12 cellular contexts compared by ENCODE assay signal in genomic region chr18:23162473-23162872, GRCh38. TPM values are rescaled to one million over a fixed set of nuclear protein-coding genes. Genes with fewer than 3 reads are reported as not detected.
A peak's percentile ranks its signal among the peaks of the same experiment; 100 is the strongest.
DNase-seq lines count a peak whose midpoint lies in the region; ATAC-seq, FAIRE-seq and TF ChIP-seq lines count a peak whose summit lies in the region.
"Had no signal": no experiment of that assay in that cellular context is flagged by ENCODE, and none has a peak within 500 bp of the region (broad histone marks: within the 10 kb centered on the region; RNA-seq: fewer than 3 reads in every experiment).

No MANE protein-coding gene starts in this region.

- no peak overlapping the region for H3K14ac ChIP-seq in H1 (ENCODE audit: insufficient read length)

- POLR2A ChIA-PET in WTC11 (lab: Charles Lee) (no interaction called here), H1 (lab: Charles Lee; ENCODE audit: partially characterized antibody) (interaction anchor here (1.1 to 2.4 kb wide), 3 partner anchors 11 to 43 kb away, joined by 3 to 10 read pairs (median 3); no protein-coding TSS in a partner anchor)

- no peak overlapping the region for H2BK12ac ChIP-seq in H1 (ENCODE audit: low read depth, low read length)

- no peak overlapping the region for H3K4me3 Mint-ChIP-seq in WTC11
- H3K4me3 Mint-ChIP-seq in nephron progenitor cell = no peak overlapping the region
- H3K4me3 Mint-ChIP-seq: CD8-positive, alpha-beta memory T cell had no signal

- H3K4me3 ChIP-seq in H1 (ENCODE audit: extremely low read depth in 1 of 4, insufficient read depth in 2 of 4, low read depth in 3 of 4, low read length in 4 of 4) (no peak overlapping the region), ascending aorta (no peak overlapping the region)
- H3K4me3 ChIP-seq: BLaER1 had no signal

- H2BK120ac ChIP-seq in H1 (replicated peaks; ENCODE audit: low read depth, low read length) = no peak overlapping the region

- H3K9me3 Mint-ChIP-seq in WTC11 = no peaks in the 10 kb centered on the region
- H3K9me3 Mint-ChIP-seq in nephron progenitor cell = no peaks in the 10 kb centered on the region
- H3K9me3 Mint-ChIP-seq: CD8-positive, alpha-beta memory T cell had no signal

- 96% methylated on average over 6 of the region's 6 CpGs; no CpG with 5 or more reads in 1 of the 2 experiments for WGBS in H1 (ENCODE audit: extremely low coverage in 1 of 2, insufficient coverage in 1 of 2, insufficient read length in 1 of 2, insufficient replicate concordance in 2 of 2, low coverage in 1 of 2, low lambda C conversion rate in 2 of 2, missing lambda C conversion rate in 1 of 2), 2 experiments

- H3K4me1 Mint-ChIP-seq in WTC11 (peaks cover 50% of the 10 kb centered on the region), nephron progenitor cell (peaks cover 71% of the 10 kb centered on the region)
- H3K4me1 Mint-ChIP-seq: CD8-positive, alpha-beta memory T cell had no signal

- H3K36me3 Mint-ChIP-seq in WTC11 (peaks cover 8% of the 10 kb centered on the region; the same call in 1 of the 2 replicates), nephron progenitor cell (ENCODE audit: low read depth) (peaks cover 7% of the 10 kb centered on the region)
- H3K36me3 Mint-ChIP-seq: CD8-positive, alpha-beta memory T cell had no signal

- H3K36me3 ChIP-seq in H1 (ENCODE audit: control insufficient read depth in 2 of 4, insufficient read depth in 4 of 4, low read length in 3 of 4) (no peaks in the 10 kb centered on the region), ascending aorta (no peaks in the 10 kb centered on the region)
- H3K36me3 ChIP-seq: BLaER1 had no signal

- TF ChIP-seq RAD21 in H1 (IDR thresholded peaks at IDR 0.05 in 1 of 2, conservative IDR thresholded peaks at IDR 0.05 in 1 of 2; ENCODE audit: low read depth in 2 of 2, low read length in 2 of 2) = no peak

- TF ChIP-seq CTCF in WTC11 (IDR thresholded peaks at IDR 0.05) (no peak), H1 (IDR thresholded peaks at IDR 0.05; ENCODE audit: control extremely low read depth in 1 of 3, insufficient read depth in 1 of 3, low read depth in 1 of 3, low read length in 3 of 3) (no peak), nephron progenitor cell (IDR thresholded peaks at IDR 0.05) (no peak), ascending aorta (IDR thresholded peaks at IDR 0.05) (no peak)

- H3K4me2 ChIP-seq in H1 (ENCODE audit: insufficient read depth in 1 of 2, low read depth in 2 of 2, low read length in 2 of 2) = no peak overlapping the region
- H3K4me2 ChIP-seq: BLaER1 had no signal

- H3K9me3 ChIP-seq in H1 (ENCODE audit: insufficient read depth in 2 of 2, low read depth in 1 of 2, low read length in 1 of 2) = no peaks in the 10 kb centered on the region
- H3K9me3 ChIP-seq in ascending aorta = no peaks in the 10 kb centered on the region
- H3K9me3 ChIP-seq: BLaER1, Caco-2 had no signal

- intact Hi-C loops in ascending aorta (cut with DNase I) (no loop called here), sciatic nerve (cut with DNase I) (no loop called here)

- H2BK20ac ChIP-seq in H1 (ENCODE audit: low read length) = peak overlapping the region; percentile 55; the same call in 1 of the 2 replicates

- peaks cover 16% of the 10 kb centered on the region for H3K79me1 ChIP-seq in H1 (ENCODE audit: low read depth, low read length)

- CTCF ChIA-PET in WTC11 (lab: Charles Lee) = no interaction called here
- CTCF ChIA-PET in H1 (lab: Charles Lee; ENCODE audit: partially characterized antibody) = interaction anchor here (0.9 to 2.6 kb wide), 4 partner anchors 14 to 31 kb away, joined by 3 to 8 read pairs (median 6); no protein-coding TSS in a partner anchor

- peaks cover 7 to 83% of the 10 kb centered on the region in 2 experiments; a peak in 3 of 4 replicates for H3K79me2 ChIP-seq in H1 (ENCODE audit: control insufficient read depth in 1 of 2, insufficient read depth in 2 of 2, low read length in 2 of 2)

- H3K27me3 ChIP-seq in H1 (replicated peaks in 1 of 4; ENCODE audit: control insufficient read depth in 3 of 4, extremely low read depth in 1 of 4, insufficient read depth in 3 of 4, low read length in 3 of 4) (no peaks in the 10 kb centered on the region), ascending aorta (no peaks in the 10 kb centered on the region)
- H3K27me3 ChIP-seq: BLaER1 had no signal

- H3K23ac ChIP-seq in H1 (ENCODE audit: insufficient read length) = no peak overlapping the region

- H2BK15ac ChIP-seq in H1 (ENCODE audit: low read length) = no peak overlapping the region

- H4K91ac ChIP-seq in H1 (replicated peaks; ENCODE audit: insufficient read length, low read length) = no peak overlapping the region

- no peaks in the 10 kb centered on the region for H4K20me1 ChIP-seq in H1 (replicated peaks in 1 of 2; ENCODE audit: control insufficient read depth in 1 of 2, insufficient read depth in 2 of 2, low read length in 2 of 2)
- H4K20me1 ChIP-seq: BLaER1 had no signal

- 0 out of 2 replicates have a peak overlapping the region, but pooled peaks have one; percentile 18 for H2BK5ac ChIP-seq in H1 (ENCODE audit: low read depth, low read length)

- FAIRE-seq in H1 (lab: Jason Lieb, UNC) = no peak

- peak overlapping the region; percentile 45 for H3K4ac ChIP-seq in H1 (replicated peaks; ENCODE audit: insufficient read length, low read depth, low read length)

- H2AK5ac ChIP-seq in H1 (ENCODE audit: low read depth, low read length) = 0 out of 2 replicates have a peak overlapping the region, but pooled peaks have one; percentile 56

- no peak overlapping the region for H2AFZ ChIP-seq in H1 (ENCODE audit: low read length)

- peak overlapping the region; percentile 38; the same call in 1 of the 2 replicates for H3K18ac ChIP-seq in H1 (ENCODE audit: extremely low read depth, low read length)

- peak overlapping the region; percentile 52 for H3K27ac Mint-ChIP-seq in WTC11
- H3K27ac Mint-ChIP-seq in nephron progenitor cell = peak overlapping the region; percentile 88
- H3K27ac Mint-ChIP-seq: CD8-positive, alpha-beta memory T cell had no signal

- H3K27ac ChIP-seq in H1 (ENCODE audit: low read depth, low read length) (no peak overlapping the region), ascending aorta (no peak overlapping the region)
- H3K27ac ChIP-seq: BLaER1 had no signal

- no peak for DNase-seq in WTC11 (ENCODE audit: low spot score)
- no peak for DNase-seq in H1 (ENCODE audit: low read depth in 1 of 2, low spot score in 2 of 2)
- no peak for DNase-seq in nephron progenitor cell
- no peak for DNase-seq in ascending aorta (ENCODE audit: low spot score in 2 of 2)
- DNase-seq in sciatic nerve (ENCODE audit: low spot score) = no peak
- DNase-seq: AML-193; Caco-2; CD8-positive, alpha-beta memory T cell; H7; IMR-90 had no signal

- H3K27me3 Mint-ChIP-seq in WTC11 (ENCODE audit: low read depth) = no peaks in the 10 kb centered on the region
- no peaks in the 10 kb centered on the region for H3K27me3 Mint-ChIP-seq in nephron progenitor cell (ENCODE audit: low read depth, poor library complexity)

- no peak for ATAC-seq in WTC11
- ATAC-seq in SK-N-SH treated with all-trans-retinoic acid at 6 μM for 48 hours = no peak
- no peak for ATAC-seq in sciatic nerve

- no peak overlapping the region for H4K5ac ChIP-seq in H1 (ENCODE audit: insufficient read length, low read depth, low read length)

- H3K4me1 ChIP-seq in H1 (replicated peaks in 1 of 4; ENCODE audit: control insufficient read depth in 3 of 4, insufficient read depth in 4 of 4, low read length in 3 of 4) (peaks cover 3 to 14% (median 9%) of the 10 kb centered on the region in 4 experiments; a peak in 5 of 7 replicates), ascending aorta (peaks cover 0 to 2% of the 10 kb centered on the region in 2 donors)

- no peak for TF ChIP-seq EP300 in H1 (IDR thresholded peaks at IDR 0.05; ENCODE audit: borderline replicate concordance in 1 of 2, low read depth in 2 of 2, low read length in 2 of 2)

- no peak overlapping the region for H3K56ac ChIP-seq in H1 (replicated peaks; ENCODE audit: insufficient read length, low read depth, low read length)

- no peak for TF ChIP-seq POLR2A in H1 (IDR thresholded peaks at IDR 0.05; ENCODE audit: control extremely low read depth in 1 of 2, low read depth in 2 of 2, low read length in 2 of 2)

- no peak overlapping the region for H3K9ac ChIP-seq in H1 (replicated peaks in 1 of 4; ENCODE audit: extremely low read depth in 1 of 4, low read depth in 3 of 4, low read length in 3 of 4)
- H3K9ac ChIP-seq: BLaER1 had no signal

- H3K23me2 ChIP-seq in H1 (ENCODE audit: low read depth, low read length) = no peaks in the 10 kb centered on the region

- H4K8ac ChIP-seq in H1 (ENCODE audit: extremely low read depth, insufficient read depth, low read length) = no peak overlapping the region

TF ChIP-seq in WTC11, 78 proteins besides CTCF, POLR2A, EP300 and RAD21 (continues in another document):
- TF ChIP-seq CREB1 (CRISPR knock-in tag; IDR thresholded peaks at IDR 0.05) = no peak

TF ChIP-seq in H1, 55 proteins besides CTCF, POLR2A, EP300 and RAD21 (continues in another document):
- no peak for TF ChIP-seq PHF8 (conservative IDR thresholded peaks at IDR 0.05; ENCODE audit: low read depth, low read length)
- TF ChIP-seq JUN (IDR thresholded peaks at IDR 0.05; ENCODE audit: low read depth, low read length) = no peak
- TF ChIP-seq GTF2F1 (IDR thresholded peaks at IDR 0.05; ENCODE audit: borderline replicate concordance, low read depth, low read length) = no peak
- TF ChIP-seq RFX5 (IDR thresholded peaks at IDR 0.05; ENCODE audit: borderline replicate concordance, low read depth, low read length) = no peak
- TF ChIP-seq JUND (IDR thresholded peaks at IDR 0.05; ENCODE audit: low read length) = no peak
- TF ChIP-seq MAFK (IDR thresholded peaks at IDR 0.05; ENCODE audit: low read depth, low read length) = no peak

RNA-seq across cellular contexts. Expression of gene CABLES1, which starts 27.2 kb away (rescaled TPM):
- total RNA-seq in WTC11 (2021) (15.4 to 18.0 TPM (median 17.0 TPM) in 3 replicates), ascending aorta (5.4 TPM), sciatic nerve (18.5 TPM)
- total RNA-seq in H1 (2021; fragmentation: NEBNext Ultra II Directional; extraction: Animal tissue kit (Norgen Biotek cat#: 25700)) = 26.4 and 28.0 TPM in 2 replicates
- polyA plus RNA-seq in H1 (2011; rRNA removed) = 8.3 and 9.2 TPM in 2 replicates
- 9.1 TPM for polyA plus RNA-seq in H1 (2011; cell fraction: cytosol; rRNA removed)
- 17.4 TPM for polyA plus RNA-seq in H1 (2011; cell fraction: nucleus; rRNA removed)
- 15.3 to 18.2 TPM (median 16.6 TPM) in 4 replicates for polyA plus RNA-seq in H1 (2012, experiment 1 of 2)
- 11.8 TPM for polyA plus RNA-seq in H1 (2012, experiment 2 of 2)
- 11.0 TPM for polyA plus RNA-seq in H1 (2013, experiment 1 of 2)
- polyA plus RNA-seq in H1 (2013, experiment 2 of 2) = 9.9 TPM
- polyA minus RNA-seq in H1 (2011; rRNA and poly(A)+ RNA removed) = 13.6 and 21.1 TPM in 2 replicates
- 15.0 TPM for polyA minus RNA-seq in H1 (2011; cell fraction: cytosol; rRNA and poly(A)+ RNA removed)
- polyA minus RNA-seq in H1 (2011; cell fraction: nucleus; rRNA and poly(A)+ RNA removed) = 27.9 TPM
